In genomic region chr12:9750276-9751203, GRCh38 we compare ENCODE assay signal across 8 cellular contexts. TPM values are rescaled to one million over a fixed set of nuclear protein-coding genes. Genes with fewer than 3 reads are reported as not detected.
DNase-seq lines count a peak whose midpoint lies in the region; ATAC-seq and TF ChIP-seq lines count a peak whose summit lies in the region.

No MANE protein-coding gene starts in this region.

- H3K4me2 ChIP-seq in mammary epithelial cell (ENCODE audit: insufficient read depth, low read depth, low read length), result peak overlapping the region; percentile 64

- BruUV-seq in mammary epithelial cell (replicated peaks; lab: Mats Ljungman, UMichigan), result no TSS peak

- CTCF ChIA-PET in mammary epithelial cell (lab: Charles Lee; ENCODE audit: low non-redundant PET), result interaction anchor here (0.6 to 1.1 kb wide), 7 partner anchors 38 to 1060 kb away, joined by 3 to 5 read pairs (median 3); no protein-coding TSS in a partner anchor

- no peaks in the 10 kb centered on the region for H3K27me3 Mint-ChIP-seq in T-helper 1 cell treated with Interleukin-12 subunit alpha and Interleukin-12 subunit beta and Interleukin-4 antibody, amounts not matched to agents 30 μg/mL and 1 μg/mL, for 36 hours (ENCODE audit: low read depth)

- no peak overlapping the region for H2AFZ ChIP-seq in mammary epithelial cell (ENCODE audit: low read depth, low read length)

- peaks cover 47% of the 10 kb centered on the region for H3K4me1 Mint-ChIP-seq in T-helper 1 cell treated with Interleukin-12 subunit alpha and Interleukin-12 subunit beta and Interleukin-4 antibody, amounts not matched to agents 30 μg/mL and 1 μg/mL, for 36 hours (ENCODE audit: low read depth)

- no peaks in the 10 kb centered on the region for H3K27me3 ChIP-seq in mammary epithelial cell (ENCODE audit: insufficient read depth, low read length)

- peak; percentile 60 for ATAC-seq in HG02571 (IDR thresholded peaks at IDR 0.05; ENCODE audit: unreplicated experiment)

- WGBS in mammary epithelial cell (ENCODE audit: low coverage, missing lambda C conversion rate), result 17% methylated on average over 20 of the region's 20 CpGs

- dilution Hi-C loops in mammary epithelial cell (cut with HindIII; ENCODE audit: low sequenced_read_pairs), result no loop called here

- DNase-seq in DMS79 treated with DMSO at 0.1 percent for 48 hours (lab: John Stamatoyannopoulos, UW), result peak; percentile 44
- DNase-seq in DMS79 (lab: John Stamatoyannopoulos, UW), result no peak
- peak; percentile 8 for DNase-seq in NCI-H128 (lab: John Stamatoyannopoulos, UW; ENCODE audit: unreplicated experiment)
- DNase-seq in mammary epithelial cell, result peak; percentile 30
- peak; percentile 88 for DNase-seq in inferior parietal cortex (ENCODE audit: extremely low spot score)
- DNase-seq in stimulated activated CD4-positive, alpha-beta T cell treated with anti-CD3 and anti-CD28 coated beads, Interleukin-1b, Interleukin-23, amount 100 ng/mL, for 48 hours, result peak; percentile 42

- intact Hi-C loops in mammary epithelial cell (cut with micrococcal nuclease), result loop anchor here (1.0 to 2.0 kb wide), 3 partner anchors 48 to 390 kb away; no protein-coding TSS in a partner anchor

- no peak overlapping the region for H3K4me3 ChIP-seq in mammary epithelial cell (replicated peaks in 1 of 3; ENCODE audit: insufficient read depth in 1 of 3, low read depth in 2 of 3, low read length in 3 of 3)

- no peak overlapping the region for H3K9ac ChIP-seq in mammary epithelial cell (ENCODE audit: insufficient read depth, low read length)

- H3K79me2 ChIP-seq in mammary epithelial cell (ENCODE audit: insufficient read depth, low read length), result no peaks in the 10 kb centered on the region

- H3K36me3 Mint-ChIP-seq in T-helper 1 cell treated with Interleukin-12 subunit alpha and Interleukin-12 subunit beta and Interleukin-4 antibody, amounts not matched to agents 30 μg/mL and 1 μg/mL, for 36 hours (ENCODE audit: low read depth), result peaks cover 35% of the 10 kb centered on the region

- peak overlapping the region; percentile 69 for H3K27ac Mint-ChIP-seq in T-helper 1 cell treated with Interleukin-12 subunit alpha and Interleukin-12 subunit beta and Interleukin-4 antibody, amounts not matched to agents 30 μg/mL and 1 μg/mL, for 36 hours

- no peaks in the 10 kb centered on the region for H4K20me1 ChIP-seq in mammary epithelial cell (ENCODE audit: insufficient read depth, low read length)

- in situ Hi-C loops in mammary epithelial cell (cut with MboI; ENCODE audit: low sequenced_read_pairs in 2 of 2), result no loop called here

- no peaks in the 10 kb centered on the region for H3K36me3 ChIP-seq in mammary epithelial cell (ENCODE audit: insufficient read depth, low read length)

- H3K9me3 ChIP-seq in mammary epithelial cell (replicated peaks; ENCODE audit: insufficient read depth, low read length), result no peaks in the 10 kb centered on the region

- peak; percentile 75 to 82 for TF ChIP-seq CTCF in mammary epithelial cell (conservative IDR thresholded peaks at IDR 0.05 in 1 of 2, IDR thresholded peaks at IDR 0.05 in 1 of 2; ENCODE audit: extremely low read depth in 1 of 2, insufficient read depth in 1 of 2, low read depth in 1 of 2, low read length in 2 of 2)

- no peaks in the 10 kb centered on the region for H3K9me3 Mint-ChIP-seq in T-helper 1 cell treated with Interleukin-12 subunit alpha and Interleukin-12 subunit beta and Interleukin-4 antibody, amounts not matched to agents 30 μg/mL and 1 μg/mL, for 36 hours

- no peak overlapping the region for H3K27ac ChIP-seq in mammary epithelial cell (ENCODE audit: insufficient read depth, low read depth, low read length)

- H3K4me3 Mint-ChIP-seq in T-helper 1 cell treated with Interleukin-12 subunit alpha and Interleukin-12 subunit beta and Interleukin-4 antibody, amounts not matched to agents 30 μg/mL and 1 μg/mL, for 36 hours, result peak overlapping the region; percentile 53

- H3K4me1 ChIP-seq in mammary epithelial cell (ENCODE audit: insufficient read depth, low read length), result no peaks in the 10 kb centered on the region

RNA-seq across cellular contexts. Expression of gene CD69, which starts 10.2 kb away (rescaled TPM):
- total RNA-seq in mammary epithelial cell, result not detected
- not detected for polyA plus RNA-seq in mammary epithelial cell
- not detected for polyA minus RNA-seq in mammary epithelial cell

RNA-seq across cellular contexts. Expression of gene CLECL1, which starts 17.6 kb away (rescaled TPM):
- not detected for total RNA-seq in mammary epithelial cell
- not detected for polyA plus RNA-seq in mammary epithelial cell
- polyA minus RNA-seq in mammary epithelial cell, result not detected
